In the genomic region with DNA sequence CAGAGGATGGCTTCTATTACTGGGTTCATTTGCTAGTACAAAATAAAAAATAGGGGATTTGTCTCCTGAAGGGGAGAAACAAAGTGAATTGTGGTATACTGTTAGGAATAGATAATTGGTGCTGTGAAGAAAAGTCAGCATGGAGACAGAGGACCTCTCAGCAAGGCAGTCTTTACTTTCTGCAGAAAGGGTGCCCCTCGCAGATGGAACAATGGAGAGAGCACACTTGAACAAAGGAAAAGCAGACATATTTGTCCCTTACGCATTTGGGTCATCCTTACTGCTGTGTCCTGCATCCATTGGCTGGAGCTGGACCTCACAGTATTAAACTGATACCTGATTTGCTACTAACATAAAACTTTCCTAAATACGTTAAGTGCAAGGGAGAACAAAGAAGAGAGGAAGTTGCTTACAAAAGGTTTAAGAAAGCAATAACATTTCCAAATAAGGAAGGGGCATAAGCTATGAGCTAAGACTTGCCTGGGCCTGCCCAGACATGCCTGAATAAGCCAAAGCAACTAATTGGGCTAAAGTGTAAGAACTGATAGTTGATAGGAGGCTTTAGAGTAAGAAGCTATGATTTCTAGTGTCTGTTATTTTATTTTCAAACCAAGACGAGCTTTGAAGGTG, we compare ENCODE assay signal across 18 cellular contexts.
DNase-seq lines count a peak whose midpoint lies in the region; ATAC-seq and TF ChIP-seq lines count a peak whose summit lies in the region.
"Had no signal": no experiment of that assay in that cellular context is flagged by ENCODE, and none has a peak within 500 bp of the region (broad histone marks: within the 10 kb centered on the region; RNA-seq: fewer than 3 reads in every experiment).

No MANE protein-coding gene starts in this region.

- peak overlapping the region; percentile 2 for H3K27ac Mint-ChIP-seq in T-helper 1 cell treated with Interleukin-12 subunit alpha and Interleukin-12 subunit beta and Interleukin-4 antibody, amounts not matched to agents 30 μg/mL and 1 μg/mL, for 36 hours

- H3K4me1 Mint-ChIP-seq in T-helper 1 cell treated with Interleukin-12 subunit alpha and Interleukin-12 subunit beta and Interleukin-4 antibody, amounts not matched to agents 30 μg/mL and 1 μg/mL, for 36 hours (ENCODE audit: low read depth): peaks cover 22% of the 10 kb centered on the region

- no peak for ATAC-seq in HG02798 (IDR thresholded peaks at IDR 0.05; ENCODE audit: poor library complexity, unreplicated experiment)
- no peak for ATAC-seq in HG02840 (IDR thresholded peaks at IDR 0.05; ENCODE audit: low FRiP score, unreplicated experiment)
- ATAC-seq: left ventricle myocardium superior, T-helper 17 cell had no signal

- DNase-seq in AG10803 (ENCODE audit: low read depth) (peak; percentile 22), GM12865 (ENCODE audit: low read depth) (peak; percentile 5), fibroblast of gingiva (ENCODE audit: low read depth) (peak; percentile 6), GM19240 (ENCODE audit: insufficient read length, low spot score) (no peak), T1000 (lab: John Stamatoyannopoulos, UW) (no peak)
- DNase-seq: amygdala; COR-L47; effector memory CD4-positive, alpha-beta T cell; head of caudate nucleus; left ventricle myocardium superior; NCI-H2171; Peyer's patch; small intestine; T-helper 17 cell had no signal

- peaks cover 17% of the 10 kb centered on the region for H3K9me3 Mint-ChIP-seq in T-helper 1 cell treated with Interleukin-12 subunit alpha and Interleukin-12 subunit beta and Interleukin-4 antibody, amounts not matched to agents 30 μg/mL and 1 μg/mL, for 36 hours

- H3K4me3 ChIP-seq in AG10803 (ENCODE audit: low read length): no peak overlapping the region
- H3K4me3 ChIP-seq in GM12865 (ENCODE audit: low read depth, low read length): no peak overlapping the region
- H3K4me3 ChIP-seq: HAP-1, Peyer's patch had no signal

- H3K4me3 Mint-ChIP-seq in T-helper 1 cell treated with Interleukin-12 subunit alpha and Interleukin-12 subunit beta and Interleukin-4 antibody, amounts not matched to agents 30 μg/mL and 1 μg/mL, for 36 hours: no peak overlapping the region
- H3K4me3 Mint-ChIP-seq: T-helper 17 cell had no signal

- TF ChIP-seq CTCF in AG10803 (conservative IDR thresholded peaks at IDR 0.05; ENCODE audit: low read length) (no peak), GM12865 (IDR thresholded peaks at IDR 0.05; ENCODE audit: insufficient read depth, low read depth, low read length, missing control alignments) (no peak)

- H3K27me3 Mint-ChIP-seq in T-helper 1 cell treated with Interleukin-12 subunit alpha and Interleukin-12 subunit beta and Interleukin-4 antibody, amounts not matched to agents 30 μg/mL and 1 μg/mL, for 36 hours (ENCODE audit: low read depth): no peaks in the 10 kb centered on the region
- H3K27me3 Mint-ChIP-seq: T-helper 17 cell had no signal

- H3K36me3 Mint-ChIP-seq in T-helper 1 cell treated with Interleukin-12 subunit alpha and Interleukin-12 subunit beta and Interleukin-4 antibody, amounts not matched to agents 30 μg/mL and 1 μg/mL, for 36 hours (ENCODE audit: low read depth): peaks cover 44% of the 10 kb centered on the region

Comparison
In these comparisons a context has a peak if more than half of its experiments do, and no peak if none do; other contexts are left out.
1. DNase-seq: peak in AG10803 (single experiment), GM12865 (single experiment) and fibroblast of gingiva (single experiment); none in GM19240 (single experiment) and T1000 (single experiment).